In the genomic region with DNA sequence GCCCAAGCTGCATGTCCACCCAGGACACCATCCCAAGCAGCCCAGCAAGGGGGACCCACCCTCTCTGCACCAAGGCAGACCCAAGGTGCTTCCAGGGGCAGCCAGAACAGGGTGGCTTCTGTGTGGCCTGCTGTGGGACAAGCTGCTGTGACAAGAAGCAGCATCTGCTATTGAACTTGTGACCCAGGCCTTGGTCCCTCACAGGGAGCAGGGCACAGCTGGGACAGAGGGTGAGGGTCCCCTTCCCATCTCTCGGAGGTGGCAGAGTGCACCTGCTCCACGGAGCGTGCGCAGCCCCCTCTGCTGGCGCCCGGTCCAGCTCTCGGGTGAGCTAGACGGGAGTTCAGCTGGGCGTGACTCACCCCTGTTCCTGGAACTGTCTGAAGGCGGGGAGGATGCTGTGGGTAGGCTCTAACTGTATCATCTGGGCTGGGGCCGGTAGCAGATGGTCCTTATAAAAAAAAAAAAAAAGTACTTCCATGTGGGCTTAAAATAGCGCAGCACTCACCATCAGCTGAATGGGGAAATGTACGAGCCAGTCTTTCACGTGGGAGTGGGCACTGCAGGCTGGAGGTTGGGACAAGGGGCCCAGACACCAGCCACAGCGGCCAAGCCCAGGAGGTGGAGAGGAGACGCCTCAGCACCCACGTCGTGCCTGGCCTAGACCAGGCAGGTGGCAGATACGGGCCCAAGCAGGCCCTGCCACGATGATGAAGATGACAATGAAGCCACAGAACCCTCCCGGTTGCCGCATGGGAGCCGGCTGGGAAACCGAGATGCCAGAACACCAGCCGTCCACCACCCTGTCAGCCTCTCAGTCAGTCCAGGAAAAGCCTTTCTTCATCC, we compare ENCODE assay signal across 8 cellular contexts.
DNase-seq lines count a peak whose midpoint lies in the region; ATAC-seq and TF ChIP-seq lines count a peak whose summit lies in the region.

No MANE protein-coding gene starts in this region.

- H3K14ac ChIP-seq in IMR-90 (replicated peaks; ENCODE audit: low read depth, low read length), result no peak overlapping the region

- no peak overlapping the region for H4K5ac ChIP-seq in IMR-90 (ENCODE audit: low read depth, low read length)

- WGBS in IMR-90 (ENCODE audit: extremely low coverage in 2 of 2, insufficient read length in 1 of 2), 2 experiments, result 74% methylated on average over 7 of the region's 25 CpGs; no CpG with 5 or more reads in 1 of the 2 experiments
- 49 to 74% (median 66%) methylated on average over 15 to 25 of the region's 25 CpGs for whole genome bisulfite sequencing in adrenal gland, 4 donors

- peak overlapping the region; percentile 66 for H2AK5ac ChIP-seq in IMR-90 (ENCODE audit: low read depth, low read length)

- H3K9me3 ChIP-seq in IMR-90 (ENCODE audit: control insufficient read depth, insufficient read depth, low read length), result no peaks in the 10 kb centered on the region
- no peaks in the 10 kb centered on the region for H3K9me3 ChIP-seq in T-helper 17 cell (ENCODE audit: control insufficient read depth, low read length, poor library complexity, severe bottlenecking)
- no peaks in the 10 kb centered on the region for H3K9me3 ChIP-seq in adrenal gland (replicated peaks in 1 of 3)

- H3K4me1 ChIP-seq in IMR-90 (ENCODE audit: control insufficient read depth, insufficient read depth, low read length) (peaks cover 16% of the 10 kb centered on the region), adrenal gland (replicated peaks in 1 of 2) (peaks cover 0 to 30% of the 10 kb centered on the region in 2 donors)

- dilution Hi-C loops in IMR-90 (cut with HindIII; ENCODE audit: low sequenced_read_pairs, unreplicated experiment), result no loop called here

- no peak; the same call in 1 of the 2 replicates for TF ChIP-seq POLR2A in IMR-90 (IDR thresholded peaks at IDR 0.05; ENCODE audit: low read depth, low read length)
- TF ChIP-seq POLR2A in adrenal gland (IDR thresholded peaks at IDR 0.05), result no peak

- H3K27ac ChIP-seq in IMR-90 (ENCODE audit: insufficient read depth, low read length) (no peak overlapping the region; the same call in 1 of the 2 replicates), adrenal gland (peak overlapping the region in 3 of 5 donors; percentile 60 to 93 (median 78)), layer of hippocampus (ENCODE audit: low read depth, low read length) (peak overlapping the region; percentile 44)

- H3K36me3 ChIP-seq in IMR-90 (ENCODE audit: control insufficient read depth, insufficient read depth, low read length), result no peaks in the 10 kb centered on the region
- no peaks in the 10 kb centered on the region for H3K36me3 ChIP-seq in adrenal gland (replicated peaks in 1 of 2)

- peak; percentile 61 for ATAC-seq in GM21528 (IDR thresholded peaks at IDR 0.05; ENCODE audit: low FRiP score, unreplicated experiment)
- peak; percentile 72 for ATAC-seq in IMR-90 (ENCODE audit: low read depth)
- ATAC-seq in T-helper 17 cell, result peak; percentile 83

- no peak overlapping the region for H3K4me2 ChIP-seq in IMR-90 (ENCODE audit: low read depth, low read length)

- peak overlapping the region in 1 of 2 experiments; percentile 35; a peak in 1 of 4 replicates for H4K8ac ChIP-seq in IMR-90 (ENCODE audit: low read depth in 2 of 2, low read length in 2 of 2)

- peak overlapping the region; percentile 43 for H2AK9ac ChIP-seq in IMR-90 (replicated peaks; ENCODE audit: low read depth, low read length, poor library complexity)

- TF ChIP-seq CTCF in IMR-90 (conservative IDR thresholded peaks at IDR 0.05; ENCODE audit: low read depth, low read length), result peak; percentile 47
- TF ChIP-seq CTCF in adrenal gland (IDR thresholded peaks at IDR 0.05), result peak in 2 of 6 experiments; percentile 17 to 33

- no peaks in the 10 kb centered on the region for H3K36me3 Mint-ChIP-seq in T-helper 17 cell (ENCODE audit: low read depth)

- H2AFZ ChIP-seq in IMR-90 (replicated peaks; ENCODE audit: low read length, poor library complexity), result peak overlapping the region; percentile 71

- H2BK15ac ChIP-seq in IMR-90 (ENCODE audit: low read depth, low read length), result no peak overlapping the region

- peak overlapping the region; percentile 44 for H4K91ac ChIP-seq in IMR-90 (ENCODE audit: insufficient read depth, low read depth, low read length)

- peak overlapping the region; percentile 61 for H2BK5ac ChIP-seq in IMR-90 (ENCODE audit: low read depth, low read length, poor library complexity, severe bottlenecking)

- TF ChIP-seq RAD21 in IMR-90 (IDR thresholded peaks at IDR 0.05; ENCODE audit: low read length), result peak; percentile 44; the same call in 1 of the 2 replicates

- H3K9me1 ChIP-seq in IMR-90 (ENCODE audit: insufficient read depth, low read length), result peaks cover 9% of the 10 kb centered on the region

- in situ Hi-C loops in IMR-90 (cut with MboI; ENCODE audit: low sequenced_read_pairs), result loop anchor here (10.0 kb wide), 1 partner anchor 130 kb away; no protein-coding TSS in a partner anchor

- H3K27ac Mint-ChIP-seq in T-helper 17 cell, result peak overlapping the region; percentile 98

- no peak overlapping the region for H2BK120ac ChIP-seq in IMR-90 (ENCODE audit: low read depth, low read length)

- BruUV-seq in IMR-90 (replicated peaks; lab: Mats Ljungman, UMichigan), result no TSS peak

- no peak overlapping the region for H3K4me3 ChIP-seq in IMR-90 (ENCODE audit: insufficient read depth, low read depth, low read length)
- no peak overlapping the region for H3K4me3 ChIP-seq in adrenal gland

- peaks cover 66% of the 10 kb centered on the region for H3K4me1 Mint-ChIP-seq in T-helper 17 cell

- H3K56ac ChIP-seq in IMR-90 (ENCODE audit: extremely low read depth, insufficient read depth, low read length), result no peak overlapping the region

- 0 out of 2 replicates have a peak, but pooled peaks cover 2% of the 10 kb centered on the region for H3K27me3 ChIP-seq in IMR-90 (ENCODE audit: control insufficient read depth, insufficient read depth, low read length)
- H3K27me3 ChIP-seq in adrenal gland, result no peaks in the 10 kb centered on the region
- H3K27me3 ChIP-seq in layer of hippocampus (ENCODE audit: control insufficient read depth, insufficient read depth, low read length), result no peaks in the 10 kb centered on the region

- H3K4ac ChIP-seq in IMR-90 (ENCODE audit: low read depth, low read length), result peak overlapping the region; percentile 31

- H2BK20ac ChIP-seq in IMR-90 (ENCODE audit: low read depth, low read length), result 0 out of 2 replicates have a peak overlapping the region, but pooled peaks have one; percentile 12

- CTCF ChIA-PET in IMR-90 (lab: Yijun Ruan, JAX), result interaction anchor here (0.6 to 0.8 kb wide), 5 partner anchors 30 to 145 kb away, joined by 3 to 5 read pairs (median 3); no protein-coding TSS in a partner anchor

- intact Hi-C loops in IMR-90 (cut with micrococcal nuclease), result no loop called here
- intact Hi-C loops in adrenal gland (cut with DNase I), result no loop called here

- no peak overlapping the region for H3K9ac ChIP-seq in IMR-90 (ENCODE audit: low read depth, low read length)

- H4K20me1 ChIP-seq in IMR-90 (ENCODE audit: insufficient read depth, low read length), result no peaks in the 10 kb centered on the region

- peak; percentile 52 for DNase-seq in ELF-1 (ENCODE audit: low read depth, low spot score)
- DNase-seq in IMR-90, result peak; percentile 93
- peak; percentile 61 to 77 (median 66) for DNase-seq in T-helper 17 cell
- DNase-seq in adrenal gland, result peak; percentile 17 to 78 (median 73)
- DNase-seq in stimulated activated CD4-positive, alpha-beta T cell treated with anti-CD3 and anti-CD28 coated beads, TNF-alpha, amount 100 ng/mL, for 24 hours (ENCODE audit: low read depth in 3 of 3), result peak; percentile 76 to 90 (median 87)
- DNase-seq in LoVo (ENCODE audit: low spot score), result no peak

- peak overlapping the region; percentile 86 for H3K4me3 Mint-ChIP-seq in T-helper 17 cell

- POLR2A ChIA-PET in IMR-90 (lab: Charles Lee; ENCODE audit: unreplicated experiment), result no interaction called here

- peak overlapping the region; percentile 29; the same call in 1 of the 2 replicates for H3K18ac ChIP-seq in IMR-90 (ENCODE audit: low read depth, low read length)

- H3K23ac ChIP-seq in IMR-90 (ENCODE audit: low read depth, low read length), result no peak overlapping the region

- H3K27me3 Mint-ChIP-seq in T-helper 17 cell, result no peaks in the 10 kb centered on the region

- no peaks in the 10 kb centered on the region for H3K79me1 ChIP-seq in IMR-90 (ENCODE audit: low read depth in 1 of 2, low read length in 2 of 2)

TF ChIP-seq in IMR-90, 13 proteins besides CTCF, POLR2A, EP300 and RAD21:
- TF ChIP-seq CHD1 (IDR thresholded peaks at IDR 0.05; ENCODE audit: low read depth, low read length), result no peak
- no peak for TF ChIP-seq MAFK (IDR thresholded peaks at IDR 0.05; ENCODE audit: low read depth, low read length)
- TF ChIP-seq BHLHE40 (IDR thresholded peaks at IDR 0.05; ENCODE audit: low read depth, low read length), result 0 out of 2 replicates have a peak, but pooled peaks have one; percentile 42
- no peak for TF ChIP-seq MAZ (IDR thresholded peaks at IDR 0.05; ENCODE audit: borderline replicate concordance, low read depth, low read length)
- TF ChIP-seq, protein P1, sequence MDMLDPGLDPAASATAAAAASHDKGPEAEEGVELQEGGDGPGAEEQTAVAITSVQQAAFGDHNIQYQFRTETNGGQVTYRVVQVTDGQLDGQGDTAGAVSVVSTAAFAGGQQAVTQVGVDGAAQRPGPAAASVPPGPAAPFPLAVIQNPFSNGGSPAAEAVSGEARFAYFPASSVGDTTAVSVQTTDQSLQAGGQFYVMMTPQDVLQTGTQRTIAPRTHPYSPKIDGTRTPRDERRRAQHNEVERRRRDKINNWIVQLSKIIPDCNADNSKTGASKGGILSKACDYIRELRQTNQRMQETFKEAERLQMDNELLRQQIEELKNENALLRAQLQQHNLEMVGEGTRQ (IDR thresholded peaks at IDR 0.05; ENCODE audit: low read depth, low read length), result no peak
- peak; percentile 82 for TF ChIP-seq FOS (IDR thresholded peaks at IDR 0.05; ENCODE audit: low read depth, low read length)
- TF ChIP-seq SMC3 (IDR thresholded peaks at IDR 0.05; ENCODE audit: low read depth, low read length), result peak; percentile 28; the same call in 1 of the 2 replicates
